Comparison of ENCODE assay signal across 24 cellular contexts in genomic region chr5:151007430-151008123, GRCh38. TPM values are rescaled to one million over a fixed set of nuclear protein-coding genes. Genes with fewer than 3 reads are reported as not detected.
DNase-seq lines count a peak whose midpoint lies in the region; ATAC-seq, FAIRE-seq and TF ChIP-seq lines count a peak whose summit lies in the region.
"Had no signal": no experiment of that assay in that cellular context is flagged by ENCODE, and none has a peak within 500 bp of the region (broad histone marks: within the 10 kb centered on the region; RNA-seq: fewer than 3 reads in every experiment).

No MANE protein-coding gene starts in this region.

- FAIRE-seq in kidney (lab: Jason Lieb, UNC), result no peak
- FAIRE-seq: A549, GM12878 had no signal

- no peaks in the 10 kb centered on the region for H3K27me3 ChIP-seq in heart right ventricle
- H3K27me3 ChIP-seq in gastrocnemius medialis, result no peaks in the 10 kb centered on the region
- H3K27me3 ChIP-seq in upper lobe of right lung, result no peaks in the 10 kb centered on the region

- H3K4me1 ChIP-seq in heart right ventricle (peaks cover 16 to 46% (median 35%) of the 10 kb centered on the region in 9 donors), kidney (ENCODE audit: control insufficient read depth in 1 of 2, insufficient read depth in 1 of 2, low read depth in 1 of 2, low read length in 2 of 2) (peaks cover 41 to 42% of the 10 kb centered on the region in 2 donors), gastrocnemius medialis (peaks cover 34% of the 10 kb centered on the region in 2 donors), upper lobe of right lung (peaks cover 46% of the 10 kb centered on the region), mucosa of descending colon (ENCODE audit: low read depth) (peaks cover 11% of the 10 kb centered on the region)
- H3K4me1 ChIP-seq: A549, HAP-1 had no signal

- H3K27ac ChIP-seq in heart right ventricle (peak overlapping the region in 6 of 10 donors; percentile 56 to 85 (median 79)), kidney (ENCODE audit: low read depth in 2 of 2, low read length in 2 of 2) (peak overlapping the region; percentile 66 to 95), gastrocnemius medialis (peak overlapping the region; percentile 69 to 82 (median 78)), upper lobe of right lung (peak overlapping the region; percentile 89)
- H3K27ac ChIP-seq: A549 had no signal

- no peak for TF ChIP-seq POLR2A in gastrocnemius medialis (IDR thresholded peaks at IDR 0.05)

- H3K27ac Mint-ChIP-seq in activated naive CD4-positive, alpha-beta T cell treated with anti-CD3 and anti-CD28 coated beads for 36 hours, result no peak overlapping the region
- H3K27ac Mint-ChIP-seq: activated CD4-positive, alpha-beta memory T cell treated with anti-CD3 and anti-CD28 coated beads for 36 hours; CD8-positive, alpha-beta T cell; T-helper 17 cell had no signal

- peaks cover 3% of the 10 kb centered on the region for H3K27me3 Mint-ChIP-seq in activated naive CD4-positive, alpha-beta T cell treated with anti-CD3 and anti-CD28 coated beads for 36 hours (ENCODE audit: low read depth)

- H3K9me3 Mint-ChIP-seq in activated naive CD4-positive, alpha-beta T cell treated with anti-CD3 and anti-CD28 coated beads for 36 hours, result no peaks in the 10 kb centered on the region
- H3K9me3 Mint-ChIP-seq: activated CD4-positive, alpha-beta memory T cell treated with anti-CD3 and anti-CD28 coated beads for 36 hours; CD8-positive, alpha-beta T cell; naive B cell had no signal

- no peak for DNase-seq in heart right ventricle
- no peak for DNase-seq in left ventricle myocardium superior
- no peak for DNase-seq in kidney
- DNase-seq in gastrocnemius medialis, result no peak
- DNase-seq in upper lobe of right lung, result no peak
- DNase-seq in mucosa of descending colon, result no peak
- DNase-seq in NCI-H1436 (lab: John Stamatoyannopoulos, UW), result no peak
- no peak for DNase-seq in activated naive CD4-positive, alpha-beta T cell treated with anti-CD3 and anti-CD28 coated beads for 36 hours
- DNase-seq: activated CD4-positive, alpha-beta memory T cell treated with anti-CD3 and anti-CD28 coated beads for 36 hours; activated CD8-positive, alpha-beta memory T cell treated with anti-CD3 and anti-CD28 coated beads, Interleukin-2, amount 50 U/mL, for 4 hours; activated naive CD4-positive, alpha-beta T cell treated with anti-CD3 and anti-CD28 coated beads, Interleukin-2, amount 50 U/mL, for 16 hours; CD8-positive, alpha-beta T cell; dermis blood vessel endothelial cell; KG1; mesendoderm; naive B cell; NCI-H1436 treated with DMSO at 0.1 percent for 48 hours; OCI-M1; T-helper 17 cell had no signal

- in situ Hi-C loops in gastrocnemius medialis (cut with MboI; ENCODE audit: low sequenced_read_pairs in 4 of 4), result loop anchor here in 2 of 4 donors (5.0 to 10.0 kb wide), 2 partner anchors 40 to 87 kb away; no protein-coding TSS in a partner anchor

- H3K9ac ChIP-seq in kidney (ENCODE audit: low read length in 2 of 2), result no peak overlapping the region

- no peaks in the 10 kb centered on the region for H3K36me3 Mint-ChIP-seq in activated naive CD4-positive, alpha-beta T cell treated with anti-CD3 and anti-CD28 coated beads for 36 hours (ENCODE audit: low read depth)
- H3K36me3 Mint-ChIP-seq: activated CD4-positive, alpha-beta memory T cell treated with anti-CD3 and anti-CD28 coated beads for 36 hours; CD8-positive, alpha-beta T cell; naive B cell had no signal

- intact Hi-C loops in heart right ventricle (cut with DNase I), result loop anchor here in 3 of 10 donors (5.0 to 10.0 kb wide), 3 partner anchors 107 to 150 kb away; partner anchors contain the start of gene ANXA6 (in 1 of the 3)
- intact Hi-C loops in left ventricle myocardium superior (cut with micrococcal nuclease), result no loop called here
- intact Hi-C loops in kidney (cut with DNase I), result no loop called here
- intact Hi-C loops in gastrocnemius medialis (cut with DNase I; ENCODE audit: low total_unique reads), result no loop called here
- intact Hi-C loops in upper lobe of right lung (cut with DNase I), result no loop called here
- intact Hi-C loops in mucosa of descending colon (cut with DNase I, micrococcal nuclease), result no loop called here
- intact Hi-C loops in activated naive CD4-positive, alpha-beta T cell treated with anti-CD3 and anti-CD28 coated beads for 36 hours (cut with micrococcal nuclease), result loop anchor here (10.0 kb wide), 1 partner anchor 307 kb away; no protein-coding TSS in a partner anchor

- ATAC-seq in heart right ventricle (no peak), left ventricle myocardium superior (no peak), gastrocnemius medialis (no peak), upper lobe of right lung (no peak), mucosa of descending colon (no peak)
- ATAC-seq: A549; activated CD4-positive, CD25-positive, alpha-beta regulatory T cell treated with anti-CD3 and anti-CD28 coated beads, Interleukin-2, amount 50 U/mL, for 24 hours; CD8-positive, alpha-beta T cell; GM12878; SK-N-SH treated with all-trans-retinoic acid at 6 μM for 48 hours; T-helper 17 cell had no signal

- TF ChIP-seq CTCF in heart right ventricle (IDR thresholded peaks at IDR 0.05), result no peak
- no peak for TF ChIP-seq CTCF in kidney (IDR thresholded peaks at IDR 0.05; ENCODE audit: borderline replicate concordance, extremely low read depth, insufficient read depth)
- TF ChIP-seq CTCF in gastrocnemius medialis (IDR thresholded peaks at IDR 0.05 in 4 of 5, conservative IDR thresholded peaks at IDR 0.05 in 1 of 5), result no peak
- TF ChIP-seq CTCF in upper lobe of right lung (IDR thresholded peaks at IDR 0.05), result no peak
- TF ChIP-seq CTCF in mucosa of descending colon (IDR thresholded peaks at IDR 0.05), result no peak

- CTCF ChIA-PET in activated naive CD4-positive, alpha-beta T cell treated with anti-CD3 and anti-CD28 coated beads for 36 hours (lab: Charles Lee), result no interaction called here

- H3K4me3 ChIP-seq in heart right ventricle (no peak overlapping the region), kidney (ENCODE audit: low read length in 2 of 2) (no peak overlapping the region), gastrocnemius medialis (no peak overlapping the region), upper lobe of right lung (no peak overlapping the region), mucosa of descending colon (no peak overlapping the region)
- H3K4me3 ChIP-seq: A549, GM12878, HAP-1 had no signal

- H3K9me3 ChIP-seq in heart right ventricle, result no peaks in the 10 kb centered on the region
- H3K9me3 ChIP-seq in kidney (ENCODE audit: control insufficient read depth in 1 of 2, low read length in 2 of 2), result no peaks in the 10 kb centered on the region
- no peaks in the 10 kb centered on the region for H3K9me3 ChIP-seq in gastrocnemius medialis
- H3K9me3 ChIP-seq in upper lobe of right lung, result no peaks in the 10 kb centered on the region
- no peaks in the 10 kb centered on the region for H3K9me3 ChIP-seq in mucosa of descending colon
- H3K9me3 ChIP-seq: A549, HAP-1 had no signal

- H3K4me3 Mint-ChIP-seq in activated naive CD4-positive, alpha-beta T cell treated with anti-CD3 and anti-CD28 coated beads for 36 hours, result no peak overlapping the region
- H3K4me3 Mint-ChIP-seq: activated CD4-positive, alpha-beta memory T cell treated with anti-CD3 and anti-CD28 coated beads for 36 hours; CD8-positive, alpha-beta T cell; naive B cell; T-helper 17 cell had no signal

- H3K4me1 Mint-ChIP-seq in activated naive CD4-positive, alpha-beta T cell treated with anti-CD3 and anti-CD28 coated beads for 36 hours (ENCODE audit: low read depth), result no peaks in the 10 kb centered on the region
- H3K4me1 Mint-ChIP-seq: naive B cell, T-helper 17 cell had no signal

- 80 to 81% methylated on average over 6 of the region's 6 CpGs for WGBS in heart right ventricle, 2 donors

- H3K36me3 ChIP-seq in heart right ventricle (no peaks in the 10 kb centered on the region), kidney (ENCODE audit: control insufficient read depth in 1 of 2, insufficient read depth in 2 of 2, low read length in 2 of 2) (no peaks in the 10 kb centered on the region), gastrocnemius medialis (no peaks in the 10 kb centered on the region), upper lobe of right lung (no peaks in the 10 kb centered on the region), mucosa of descending colon (ENCODE audit: low read depth) (no peaks in the 10 kb centered on the region)
- H3K36me3 ChIP-seq: HAP-1 had no signal

RNA-seq across cellular contexts. Expression of gene GPX3, which starts 12.8 kb away (rescaled TPM):
- 100 to 1,000 TPM; 208 to 990 (median 601) TPM for total RNA-seq in heart right ventricle
- 1,000 to 10,000 TPM; 1,059 to 1,234 TPM for polyA plus RNA-seq in heart right ventricle
- 537 TPM for total RNA-seq in left ventricle myocardium superior
- 1,327 TPM for total RNA-seq in kidney
- polyA plus RNA-seq in kidney (ENCODE audit: insufficient read depth, low read depth, low replicate concordance), result 27,893 TPM
- total RNA-seq in gastrocnemius medialis, result 1,000 to 10,000 TPM in 1 of 4 donors, 100 to 1,000 TPM in 3; 504 to 1,227 (median 655) TPM
- total RNA-seq in upper lobe of right lung, result 1,259 TPM
- 100 to 1,000 TPM in 2 of 3 donors, 10 to 100 TPM in 1; 44.6 to 460 (median 147) TPM for total RNA-seq in mucosa of descending colon
- not detected for total RNA-seq in activated naive CD4-positive, alpha-beta T cell treated with anti-CD3 and anti-CD28 coated beads for 36 hours
- total RNA-seq: activated CD4-positive, alpha-beta memory T cell treated with anti-CD3 and anti-CD28 coated beads for 36 hours; CD8-positive, alpha-beta T cell had no signal

Comparison
In these comparisons a context has a peak if more than half of its experiments do, and no peak if none do; other contexts are left out.
1. RNA of gene GPX3, which starts 12.8 kb away (total RNA-seq): 1,327 TPM in kidney (single experiment), 1,259 TPM in upper lobe of right lung (single experiment), 504 to 1,227 TPM in gastrocnemius medialis, 208 to 990 TPM in heart right ventricle, 537 TPM in left ventricle myocardium superior (single experiment) and 44.6 to 460 TPM in mucosa of descending colon; not detected in activated naive CD4-positive, alpha-beta T cell treated with anti-CD3 and anti-CD28 coated beads for 36 hours; every median in the first group is over 10 times any median in the second.
2. Peak in every context shown above with its lines, with median percentiles within 50 percentile points of each other: H3K27ac ChIP-seq.